ENCODE assay signal across 8 cellular contexts in the genomic region with DNA sequence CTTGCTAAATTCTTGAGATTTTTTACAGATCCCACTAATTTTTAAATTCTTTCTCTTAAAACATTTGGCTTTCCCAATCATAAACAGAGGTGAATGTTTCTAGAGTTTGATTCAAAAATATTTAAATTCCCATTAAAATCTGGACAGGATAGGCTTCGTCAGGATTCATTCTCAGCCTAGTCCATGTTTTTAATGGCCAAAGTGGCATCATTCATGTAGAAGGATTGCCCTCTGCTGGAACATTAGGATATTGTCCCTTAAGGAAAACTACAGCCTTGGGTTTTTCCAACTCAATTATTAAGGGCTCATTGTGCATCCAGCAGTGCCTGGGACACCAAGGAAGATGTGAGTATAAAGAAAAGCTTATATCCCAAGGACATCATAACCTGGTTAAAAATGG.
DNase-seq lines count a peak whose midpoint lies in the region; ATAC-seq and TF ChIP-seq lines count a peak whose summit lies in the region.

No MANE protein-coding gene starts in this region.

- DNase-seq in SIG-M5 treated with dmso at 0.1 percent for 504 hours (lab: John Stamatoyannopoulos, UW; ENCODE audit: unreplicated experiment), result peak; percentile 25
- DNase-seq in SIG-M5 (lab: John Stamatoyannopoulos, UW), result no peak
- peak; percentile 27 for DNase-seq in NCI-H2196 (lab: John Stamatoyannopoulos, UW; ENCODE audit: unreplicated experiment)
- peak; percentile 61 to 66 for DNase-seq in T47D (ENCODE audit: low read depth in 1 of 2, low spot score in 1 of 2)
- DNase-seq in kidney tubule cell (ENCODE audit: low spot score), result peak; percentile 61
- DNase-seq in activated T-cell treated with anti-CD3 and anti-CD28 coated beads for 4 hours, result no peak
- DNase-seq in omental fat pad (ENCODE audit: low spot score), result no peak
- DNase-seq in stimulated activated CD4-positive, alpha-beta T cell treated with anti-CD3 and anti-CD28 coated beads, Interleukin-4, amount 100 ng/mL, for 1 hour, result no peak

- in situ Hi-C loops in T47D (cut with HindIII; ENCODE audit: low pct_unique_long_range_greater_than_20kb, low sequenced_read_pairs), result no loop called here

- no peak for ATAC-seq in omental fat pad (ENCODE audit: low FRiP score)

- TF ChIP-seq CTCF in omental fat pad (IDR thresholded peaks at IDR 0.05), result no peak

Comparison
In these comparisons a context has a peak if more than half of its experiments do, and no peak if none do; other contexts are left out.
1. DNase-seq: peak in SIG-M5 treated with dmso at 0.1 percent for 504 hours (single experiment), NCI-H2196 (single experiment), T47D (2 of 2) and kidney tubule cell (single experiment); none in SIG-M5 (single experiment), activated T-cell treated with anti-CD3 and anti-CD28 coated beads for 4 hours (single experiment), omental fat pad (single experiment) and stimulated activated CD4-positive, alpha-beta T cell treated with anti-CD3 and anti-CD28 coated beads, Interleukin-4, amount 100 ng/mL, for 1 hour (single experiment).